In genomic region chr20:36717657-36718056, GRCh38 we compare ENCODE assay signal across 10 cellular contexts. TPM values are rescaled to one million over a fixed set of nuclear protein-coding genes. Genes with fewer than 3 reads are reported as not detected.
A peak's percentile ranks its signal among the peaks of the same experiment; 100 is the strongest.
DNase-seq lines count a peak whose midpoint lies in the region; ATAC-seq and TF ChIP-seq lines count a peak whose summit lies in the region.
"Had no signal": no experiment of that assay in that cellular context is flagged by ENCODE, and none has a peak within 500 bp of the region (broad histone marks: within the 10 kb centered on the region; RNA-seq: fewer than 3 reads in every experiment).

No MANE protein-coding gene starts in this region.

- no peaks in the 10 kb centered on the region for H4K20me1 ChIP-seq in DND-41 (ENCODE audit: insufficient read depth, low read length)
- no peaks in the 10 kb centered on the region for H4K20me1 ChIP-seq in mammary epithelial cell (ENCODE audit: insufficient read depth, low read length)

- ATAC-seq in DND-41 (ENCODE audit: insufficient read depth, low read depth) (no peak), HG02571 (IDR thresholded peaks at IDR 0.05; ENCODE audit: unreplicated experiment) (no peak)

- no peak overlapping the region for H3K4me3 ChIP-seq in DND-41 (ENCODE audit: low read depth in 1 of 2, low read length in 2 of 2)
- H3K4me3 ChIP-seq in mammary epithelial cell (replicated peaks in 1 of 3; ENCODE audit: insufficient read depth in 1 of 3, low read depth in 2 of 3, low read length in 3 of 3), result no peak overlapping the region
- no peak overlapping the region for H3K4me3 ChIP-seq in mesendoderm (ENCODE audit: low read length)

- H3K23ac ChIP-seq in mesendoderm (ENCODE audit: low read length), result no peak overlapping the region

- BruUV-seq in mammary epithelial cell (replicated peaks; lab: Mats Ljungman, UMichigan), result no TSS peak

- H3K27me3 ChIP-seq in DND-41 (ENCODE audit: insufficient read depth, low read length, poor library complexity) (no peaks in the 10 kb centered on the region), mammary epithelial cell (ENCODE audit: insufficient read depth, low read length) (no peaks in the 10 kb centered on the region), mesendoderm (ENCODE audit: insufficient read depth, low read length, poor library complexity) (no peaks in the 10 kb centered on the region)

- H3K4me1 ChIP-seq in DND-41 (ENCODE audit: insufficient read depth, low read length) (no peaks in the 10 kb centered on the region), mammary epithelial cell (ENCODE audit: insufficient read depth, low read length) (no peaks in the 10 kb centered on the region), mesendoderm (ENCODE audit: control insufficient read depth, low read depth, low read length) (no peaks in the 10 kb centered on the region)

- H3K4me2 ChIP-seq in DND-41 (ENCODE audit: insufficient read depth, low read length), result no peak overlapping the region
- H3K4me2 ChIP-seq in mammary epithelial cell (ENCODE audit: insufficient read depth, low read depth, low read length), result no peak overlapping the region
- no peak overlapping the region for H3K4me2 ChIP-seq in mesendoderm (ENCODE audit: low read length)

- dilution Hi-C loops in mammary epithelial cell (cut with HindIII; ENCODE audit: low sequenced_read_pairs), result no loop called here

- H3K9me3 ChIP-seq in DND-41 (ENCODE audit: insufficient read depth, low read length, severe bottlenecking) (no peaks in the 10 kb centered on the region), mammary epithelial cell (replicated peaks; ENCODE audit: insufficient read depth, low read length) (no peaks in the 10 kb centered on the region)

- CTCF ChIA-PET in mammary epithelial cell (lab: Charles Lee; ENCODE audit: low non-redundant PET), result no interaction called here

- no peak overlapping the region for H2BK120ac ChIP-seq in mesendoderm (ENCODE audit: low read depth, low read length)

- no peak overlapping the region for H3K9ac ChIP-seq in DND-41 (ENCODE audit: low read depth, low read length)
- no peak overlapping the region for H3K9ac ChIP-seq in mammary epithelial cell (ENCODE audit: insufficient read depth, low read length)
- no peak overlapping the region for H3K9ac ChIP-seq in mesendoderm (ENCODE audit: low read length)

- peaks cover 1% of the 10 kb centered on the region for H3K79me1 ChIP-seq in mesendoderm (ENCODE audit: low read length)

- H3K27ac ChIP-seq in DND-41 (ENCODE audit: low read length) (no peak overlapping the region), mammary epithelial cell (ENCODE audit: insufficient read depth, low read depth, low read length) (no peak overlapping the region), mesendoderm (ENCODE audit: low read depth, low read length) (no peak overlapping the region)

- TF ChIP-seq CTCF in DND-41 (IDR thresholded peaks at IDR 0.05; ENCODE audit: borderline replicate concordance, extremely low read depth, low read length, poor library complexity, severe bottlenecking) (peak; percentile 24), mammary epithelial cell (conservative IDR thresholded peaks at IDR 0.05 in 1 of 2, IDR thresholded peaks at IDR 0.05 in 1 of 2; ENCODE audit: extremely low read depth in 1 of 2, insufficient read depth in 1 of 2, low read depth in 1 of 2, low read length in 2 of 2) (peak; percentile 18 to 47)

- in situ Hi-C loops in mammary epithelial cell (cut with MboI; ENCODE audit: low sequenced_read_pairs in 2 of 2), result no loop called here

- peaks cover 13% of the 10 kb centered on the region for H3K36me3 ChIP-seq in DND-41 (ENCODE audit: insufficient read depth, low read length)
- H3K36me3 ChIP-seq in mammary epithelial cell (ENCODE audit: insufficient read depth, low read length), result no peaks in the 10 kb centered on the region
- H3K36me3 ChIP-seq in mesendoderm (ENCODE audit: control insufficient read depth, insufficient read depth, low read length), result no peaks in the 10 kb centered on the region

- no peak overlapping the region for H2BK15ac ChIP-seq in mesendoderm (replicated peaks; ENCODE audit: low read depth)

- intact Hi-C loops in mammary epithelial cell (cut with micrococcal nuclease), result loop anchor here (1.0 kb wide), 1 partner anchor 37 kb away; no protein-coding TSS in a partner anchor

- no peak overlapping the region for H2AFZ ChIP-seq in DND-41 (ENCODE audit: low read depth, low read length)
- no peak overlapping the region for H2AFZ ChIP-seq in mammary epithelial cell (ENCODE audit: low read depth, low read length)

- no peak overlapping the region for H3K18ac ChIP-seq in mesendoderm (ENCODE audit: low read length)

- DNase-seq in DND-41, result no peak
- DNase-seq in HT-29 (ENCODE audit: low spot score), result peak; percentile 17
- DNase-seq in mammary epithelial cell, result no peak
- peak; percentile 58 for DNase-seq in mesendoderm
- no peak for DNase-seq in NK-92 treated with Interleukin-12 subunit alpha and Interleukin-12 subunit beta, amount 100 ng/mL, for 24 hours (lab: John Stamatoyannopoulos, UW)
- DNase-seq in HuH-7.5 (ENCODE audit: low spot score), result no peak
- no peak for DNase-seq in glomerular visceral epithelial cell (ENCODE audit: extremely low spot score)
- DNase-seq: activated CD4-positive, alpha-beta memory T cell treated with anti-CD3 and anti-CD28 coated beads, Interleukin-2, amount 10 ng/mL, durations not matched to agents 7 days and 5 days; NCI-H1417 treated with DMSO at 0.1 percent for 48 hours had no signal

- 65% methylated on average over 2 of the region's 2 CpGs for WGBS in mammary epithelial cell (ENCODE audit: low coverage, missing lambda C conversion rate)
- WGBS in mesendoderm (ENCODE audit: extremely low coverage, insufficient coverage, low lambda C conversion rate), result no CpG with 5 or more reads among the region's 2 CpGs

- H4K5ac ChIP-seq in mesendoderm (ENCODE audit: low read length), result no peak overlapping the region

- no peak overlapping the region for H2BK5ac ChIP-seq in mesendoderm (ENCODE audit: low read length)

- no peak overlapping the region for H4K8ac ChIP-seq in mesendoderm (ENCODE audit: low read depth, low read length)

- no peak overlapping the region for H3K56ac ChIP-seq in mesendoderm (ENCODE audit: low read length)

- H3K4ac ChIP-seq in mesendoderm (ENCODE audit: low read depth, low read length), result no peak overlapping the region

- H2AK5ac ChIP-seq in mesendoderm (ENCODE audit: low read length), result no peak overlapping the region

- H3K79me2 ChIP-seq in DND-41 (ENCODE audit: insufficient read depth, low read length) (peaks cover under 1% of the 10 kb centered on the region; the same call in 1 of the 2 replicates), mammary epithelial cell (ENCODE audit: insufficient read depth, low read length) (no peaks in the 10 kb centered on the region), mesendoderm (ENCODE audit: control insufficient read depth, insufficient read depth, low read length) (no peaks in the 10 kb centered on the region)

RNA-seq across cellular contexts. Expression of gene NDRG3, which starts 28.2 kb away (rescaled TPM):
- 22.8 and 22.9 TPM in 2 replicates for total RNA-seq in HT-29 (2014; rRNA removed; shearing (Covaris generic))
- 10 to 100 TPM; 20.8 to 25.9 TPM for total RNA-seq in mammary epithelial cell
- 29.2 TPM for polyA plus RNA-seq in mammary epithelial cell
- polyA minus RNA-seq in mammary epithelial cell, result 36.9 TPM
- polyA plus RNA-seq in mesendoderm (2013, experiment 1 of 2), result 17.7 TPM
- 17.4 TPM for polyA plus RNA-seq in mesendoderm (2013, experiment 2 of 2)

RNA-seq across cellular contexts. Expression of gene DSN1, which starts 55.9 kb away (rescaled TPM):
- 23.6 and 28.3 TPM in 2 replicates for total RNA-seq in HT-29 (2014; rRNA removed; shearing (Covaris generic))
- total RNA-seq in mammary epithelial cell, result 10 to 100 TPM in 1 of 2 donors, 1 to 10 TPM in 1; 6.7 to 12.8 TPM
- polyA plus RNA-seq in mammary epithelial cell, result 17.3 TPM
- polyA minus RNA-seq in mammary epithelial cell, result 17.2 TPM
- 24.1 TPM for polyA plus RNA-seq in mesendoderm (2013, experiment 1 of 2)
- 23.9 TPM for polyA plus RNA-seq in mesendoderm (2013, experiment 2 of 2)

Comparison
In these comparisons a context has a peak if more than half of its experiments do, and no peak if none do; other contexts are left out.
1. DNase-seq: peak in HT-29 (single experiment) and mesendoderm (single experiment); none in DND-41 (single experiment), mammary epithelial cell (single experiment), NK-92 treated with Interleukin-12 subunit alpha and Interleukin-12 subunit beta, amount 100 ng/mL, for 24 hours (single experiment), HuH-7.5 (single experiment) and glomerular visceral epithelial cell (single experiment).